26 cellular contexts compared by ENCODE assay signal in the genomic region with DNA sequence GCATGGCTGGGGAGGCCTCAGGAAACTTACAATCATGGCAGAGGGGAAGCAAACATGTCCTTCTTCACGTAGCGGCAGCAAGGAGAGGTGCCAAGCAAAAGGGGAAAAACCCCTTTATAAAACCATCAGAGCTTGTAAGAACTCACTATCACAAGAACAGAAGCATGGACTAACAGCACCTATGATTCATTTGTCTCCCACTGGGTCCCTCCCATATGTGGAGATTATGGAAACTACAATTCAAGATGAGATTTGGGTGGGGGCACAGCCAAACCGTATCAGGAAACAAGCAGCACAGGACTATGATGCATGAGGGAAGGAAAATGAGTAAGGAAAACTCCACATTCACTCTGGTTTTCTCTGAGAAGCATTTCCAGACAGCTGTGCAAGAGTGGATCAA.
"Had no signal": no experiment of that assay in that cellular context is flagged by ENCODE, and none has a peak within 500 bp of the region (broad histone marks: within the 10 kb centered on the region; RNA-seq: fewer than 3 reads in every experiment).

No MANE protein-coding gene starts in this region.

- H3K4me3 ChIP-seq: dorsolateral prefrontal cortex, gastroesophageal sphincter, heart left ventricle, hepatocyte, left lung, mucosa of descending colon, pancreas, right lobe of liver, stomach, thyroid gland, vagina had no signal

- H3K27ac ChIP-seq: dorsolateral prefrontal cortex, foreskin keratinocyte, gastroesophageal sphincter, heart left ventricle, hepatocyte, left lung, neutrophil, pancreas, right lobe of liver, stomach, thyroid gland, vagina had no signal

- H3K36me3 ChIP-seq: pancreas, right lobe of liver, thyroid gland had no signal

- DNase-seq: dorsolateral prefrontal cortex; effector CD4-positive, alpha-beta T cell; foreskin keratinocyte; heart left ventricle; left cardiac atrium; left lung; mesenchymal stem cell; mucosa of descending colon; naive B cell; pancreas; right lobe of liver; small intestine; stimulated activated CD4-positive, alpha-beta T cell treated with anti-CD3 and anti-CD28 coated beads, Interleukin-1b, Interleukin-23, amount 100 ng/mL, for 48 hours; stimulated activated CD4-positive, alpha-beta T cell treated with anti-CD3 and anti-CD28 coated beads, Interleukin-4, amount 100 ng/mL, for 1 hour; stimulated activated CD8-positive, alpha-beta memory T cell treated with anti-CD3 and anti-CD28 coated beads, Interleukin-4, amount 100 ng/mL, for 48 hours; stimulated activated naive CD4-positive, alpha-beta T cell treated with Interleukin-2 at 50 U/mL for 16 hours; stomach; thyroid gland; trophoblast cell had no signal

- H3K4me1 Mint-ChIP-seq: mesothelial cell of epicardium, neural crest cell had no signal

- H3K27me3 Mint-ChIP-seq: naive B cell; natural killer cell treated with Interleukin-12 subunit alpha and Interleukin-12 subunit beta and Interleukin-15 and Interleukin-18, amount 100 ng/mL, for 72 hours had no signal

- H3K4me3 Mint-ChIP-seq: mesothelial cell of epicardium; naive B cell; natural killer cell treated with Interleukin-12 subunit alpha and Interleukin-12 subunit beta and Interleukin-15 and Interleukin-18, amount 100 ng/mL, for 72 hours; neural crest cell had no signal

- H3K4me2 ChIP-seq: hepatocyte had no signal

- H3K27me3 ChIP-seq: dorsolateral prefrontal cortex, foreskin keratinocyte, gastroesophageal sphincter, heart left ventricle, hepatocyte, left lung, neutrophil, pancreas, right lobe of liver, stomach, thyroid gland, vagina had no signal

- H3K4me1 ChIP-seq: foreskin keratinocyte, gastroesophageal sphincter, heart left ventricle, left lung, pancreas, right lobe of liver, stomach, thyroid gland, vagina had no signal

- H3K27ac Mint-ChIP-seq: mesothelial cell of epicardium; naive B cell; natural killer cell treated with Interleukin-12 subunit alpha and Interleukin-12 subunit beta and Interleukin-15 and Interleukin-18, amount 100 ng/mL, for 72 hours had no signal

- ATAC-seq: foreskin keratinocyte; gastroesophageal sphincter; heart left ventricle; left cardiac atrium; left lung; mucosa of descending colon; natural killer cell treated with Interleukin-12 subunit alpha and Interleukin-12 subunit beta and Interleukin-15 and Interleukin-18, amount 100 ng/mL, for 72 hours; pancreas; right lobe of liver had no signal

- H3K79me2 ChIP-seq: hepatocyte had no signal

- H3K9me3 ChIP-seq: mucosa of descending colon, neutrophil, pancreas, right lobe of liver, thyroid gland, vagina had no signal

- H2AFZ ChIP-seq: hepatocyte had no signal
